ENCODE assay signal across 27 cellular contexts in the genomic region with DNA sequence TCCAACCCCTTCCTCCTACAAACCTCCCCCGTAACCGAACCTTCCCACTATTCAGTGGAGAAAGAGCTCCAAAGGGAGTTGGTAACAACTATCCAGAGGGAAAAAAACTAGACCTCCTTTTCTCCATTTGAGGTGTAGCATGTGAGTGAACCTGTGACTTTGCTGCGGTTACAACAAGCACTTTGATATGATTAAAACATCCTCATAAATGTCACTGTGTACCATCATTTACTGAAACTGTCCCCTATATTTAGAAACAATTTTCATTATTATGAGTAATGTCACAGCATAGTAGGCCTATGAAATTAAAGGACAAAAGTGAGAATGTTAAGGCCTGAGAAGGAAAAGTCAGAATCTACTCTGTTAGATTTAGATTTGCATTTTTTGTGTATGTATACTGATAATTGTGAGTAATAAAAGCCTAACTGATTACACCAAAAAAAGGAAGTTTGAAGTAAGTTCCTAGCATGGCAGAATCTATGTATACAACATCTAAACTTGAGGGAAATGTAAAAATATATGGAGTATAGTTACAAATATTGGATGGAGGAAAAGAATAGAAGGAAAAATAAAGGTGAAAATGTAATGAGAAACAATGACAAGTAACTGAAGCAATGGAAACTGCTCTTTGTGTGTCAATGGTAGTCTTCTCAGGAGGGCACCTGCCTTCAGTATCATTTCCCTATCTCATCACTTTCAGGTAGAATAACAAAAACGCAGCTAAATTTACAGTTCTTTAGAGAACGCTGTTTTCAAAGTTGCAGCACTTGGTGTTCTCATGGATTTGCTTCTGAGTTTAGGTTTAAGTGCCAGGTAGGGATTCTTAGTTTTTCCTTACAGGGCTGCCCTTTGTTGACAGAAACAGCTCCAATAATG.
DNase-seq lines count a peak whose midpoint lies in the region; ATAC-seq, FAIRE-seq and TF ChIP-seq lines count a peak whose summit lies in the region.
"Had no signal": no experiment of that assay in that cellular context is flagged by ENCODE, and none has a peak within 500 bp of the region (broad histone marks: within the 10 kb centered on the region; RNA-seq: fewer than 3 reads in every experiment).

No MANE protein-coding gene starts in this region.

- no peaks in the 10 kb centered on the region for H3K27me3 ChIP-seq in tibial nerve
- H3K27me3 ChIP-seq: breast epithelium, left lung, pancreas, right lobe of liver, testis had no signal

- H3K9me3 ChIP-seq in tibial nerve: no peaks in the 10 kb centered on the region
- H3K9me3 ChIP-seq: breast epithelium, left lung, right lobe of liver, testis had no signal

- no peak for DNase-seq in GM12891 (ENCODE audit: insufficient read length, low spot score)
- DNase-seq in tibial nerve (ENCODE audit: low spot score in 2 of 2): no peak
- no peak for DNase-seq in NCI-H2107 treated with DMSO at 0.1 percent for 48 hours (lab: John Stamatoyannopoulos, UW; ENCODE audit: unreplicated experiment)
- no peak for DNase-seq in amniotic stem cell (lab: John Stamatoyannopoulos, UW)
- DNase-seq: activated CD8-positive, alpha-beta memory T cell treated with anti-CD3 and anti-CD28 coated beads, Interleukin-2, amount 50 U/mL, for 48 hours; activated effector memory CD4-positive, alpha-beta T cell treated with anti-CD3 and anti-CD28 coated beads, Interleukin-2, amount 50 U/mL, for 16 hours; cortex of kidney; DMS79; GM23248; head of caudate nucleus; left lung; natural killer cell; NCI-H1105; NCI-H2029 treated with DMSO at 0.1 percent for 48 hours; NK-92 treated with Interleukin-12 subunit alpha and Interleukin-12 subunit beta, amount 100 ng/mL, for 24 hours; pancreas; right lobe of liver; testis; WERI-Rb-1 had no signal

- FAIRE-seq in GM12891 (lab: Jason Lieb, UNC): no peak
- FAIRE-seq: A204.1, HepG2, pancreas had no signal

- H3K36me3 ChIP-seq in tibial nerve: no peaks in the 10 kb centered on the region
- H3K36me3 ChIP-seq: left lung, pancreas, right lobe of liver, WERI-Rb-1 had no signal

- 87 to 89% methylated on average over 5 of the region's 5 CpGs for WGBS in tibial nerve, 2 donors

- H3K4me3 ChIP-seq in tibial nerve: no peak overlapping the region
- H3K4me3 ChIP-seq: breast epithelium, GM23248, left lung, pancreas, right lobe of liver, SK-N-MC, testis had no signal

- no peak for TF ChIP-seq EP300 in tibial nerve (IDR thresholded peaks at IDR 0.05)

- ATAC-seq in GM21423 (IDR thresholded peaks at IDR 0.05; ENCODE audit: unreplicated experiment): peak; percentile 39
- ATAC-seq in HG02884 (IDR thresholded peaks at IDR 0.05; ENCODE audit: unreplicated experiment): peak; percentile 58
- peak; percentile 76 for ATAC-seq in HG03520 (IDR thresholded peaks at IDR 0.05; ENCODE audit: unreplicated experiment)
- ATAC-seq in GM21737 (IDR thresholded peaks at IDR 0.05; ENCODE audit: unreplicated experiment): no peak
- ATAC-seq: HepG2, left lung, natural killer cell, pancreas, right lobe of liver had no signal

- no peak overlapping the region for H3K27ac ChIP-seq in tibial nerve
- H3K27ac ChIP-seq: breast epithelium, GM23248, left lung, pancreas, right lobe of liver, SK-N-MC, testis, WERI-Rb-1 had no signal

- H3K4me1 ChIP-seq in tibial nerve: no peaks in the 10 kb centered on the region
- H3K4me1 ChIP-seq: breast epithelium, left lung, pancreas, right lobe of liver, testis had no signal

- TF ChIP-seq CTCF in tibial nerve (IDR thresholded peaks at IDR 0.05): no peak

- no peak for TF ChIP-seq POLR2A in GM12891 (IDR thresholded peaks at IDR 0.05; ENCODE audit: low read depth, low read length)
- TF ChIP-seq POLR2A in tibial nerve (IDR thresholded peaks at IDR 0.05): no peak

TF ChIP-seq in GM12891, 5 proteins besides CTCF, POLR2A, EP300 and RAD21:
- no peak for TF ChIP-seq POLR2AphosphoS5 (IDR thresholded peaks at IDR 0.05; ENCODE audit: low read depth, low read length)
- no peak for TF ChIP-seq POU2F2 (IDR thresholded peaks at IDR 0.05; ENCODE audit: low read depth, low read length)
- TF ChIP-seq TAF1 (IDR thresholded peaks at IDR 0.05; ENCODE audit: low read depth, low read length): no peak
- TF ChIP-seq PAX5 (IDR thresholded peaks at IDR 0.05; ENCODE audit: insufficient read depth, low read length, severe bottlenecking): no peak
- TF ChIP-seq SPI1 (IDR thresholded peaks at IDR 0.05; ENCODE audit: low read depth, low read length): 0 out of 2 replicates have a peak, but pooled peaks have one; percentile 34
